19 cellular contexts compared by ENCODE assay signal in the genomic region with DNA sequence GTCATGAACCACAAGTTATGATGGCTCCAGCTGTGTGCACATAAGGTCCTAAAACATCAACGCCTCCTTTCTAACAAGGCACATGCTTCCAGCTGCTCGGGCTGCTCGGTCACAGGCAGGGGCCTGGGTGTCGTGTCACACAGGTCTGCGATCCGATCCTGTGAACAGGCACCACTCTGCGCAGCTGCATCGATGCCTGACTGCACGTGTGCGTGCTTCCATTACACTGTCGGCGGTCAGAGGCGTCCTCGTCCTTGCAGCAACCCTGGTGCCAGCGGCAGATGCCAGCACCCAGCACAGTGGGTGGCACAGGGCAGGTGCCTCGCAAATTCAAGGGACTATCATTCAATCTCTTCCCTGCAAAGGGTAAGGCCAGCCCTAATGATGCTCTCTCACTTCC. TPM values are rescaled to one million over a fixed set of nuclear protein-coding genes. Genes with fewer than 3 reads are reported as not detected.
"Had no signal": no experiment of that assay in that cellular context is flagged by ENCODE, and none has a peak within 500 bp of the region (broad histone marks: within the 10 kb centered on the region; RNA-seq: fewer than 3 reads in every experiment).

No MANE protein-coding gene starts in this region.

- DNase-seq: activated CD4-positive, alpha-beta T cell treated with anti-CD3 and anti-CD28 coated beads, Interleukin-2, amount 10 ng/mL, durations not matched to agents 7 days and 5 days; activated CD8-positive, alpha-beta memory T cell treated with anti-CD3 and anti-CD28 coated beads for 24 hours; activated naive CD4-positive, alpha-beta T cell treated with anti-CD3 and anti-CD28 coated beads, Interleukin-2, amount 10 ng/mL, durations not matched to agents 7 days and 5 days; amniotic stem cell; cerebellar nuclear complex; dermis blood vessel endothelial cell; endodermal cell; erythroblast; kidney; left ventricle myocardium superior; mesendoderm; WERI-Rb-1 had no signal

- H3K9me3 ChIP-seq: right atrium auricular region, tibial nerve, vagina had no signal

- H3K36me3 Mint-ChIP-seq: activated naive CD4-positive, alpha-beta T cell treated with anti-CD3 and anti-CD28 coated beads, Interleukin-2, amount 10 ng/mL, durations not matched to agents 7 days and 5 days; brain had no signal

- H3K4me3 Mint-ChIP-seq: activated CD4-positive, alpha-beta T cell treated with anti-CD3 and anti-CD28 coated beads, Interleukin-2, amount 10 ng/mL, durations not matched to agents 7 days and 5 days; activated naive CD4-positive, alpha-beta T cell treated with anti-CD3 and anti-CD28 coated beads, Interleukin-2, amount 10 ng/mL, durations not matched to agents 7 days and 5 days had no signal

- H3K27ac ChIP-seq: right atrium auricular region, tibial nerve, vagina, WERI-Rb-1 had no signal

- H3K27ac Mint-ChIP-seq: activated naive CD4-positive, alpha-beta T cell treated with anti-CD3 and anti-CD28 coated beads, Interleukin-2, amount 10 ng/mL, durations not matched to agents 7 days and 5 days; activated T-helper 2 cell treated with anti-CD3 and anti-CD28 coated beads, Interferon-gamma antibody, Interleukin-2, Interleukin-4, amounts not matched to agents 10 μg/mL and 5 μg/mL and 100 μg/mL, durations not matched to agents 14 hours and 24 hours and 36 hours; endodermal cell had no signal

- H3K4me3 ChIP-seq: right atrium auricular region, tibial nerve, vagina had no signal

- H3K9me3 Mint-ChIP-seq: activated CD4-positive, alpha-beta T cell treated with anti-CD3 and anti-CD28 coated beads, Interleukin-2, amount 10 ng/mL, durations not matched to agents 7 days and 5 days; activated naive CD4-positive, alpha-beta T cell treated with anti-CD3 and anti-CD28 coated beads, Interleukin-2, amount 10 ng/mL, durations not matched to agents 7 days and 5 days; activated T-helper 2 cell treated with anti-CD3 and anti-CD28 coated beads, Interferon-gamma antibody, Interleukin-2, Interleukin-4, amounts not matched to agents 10 μg/mL and 5 μg/mL and 100 μg/mL, durations not matched to agents 14 hours and 24 hours and 36 hours; endodermal cell had no signal

- H3K27me3 ChIP-seq: right atrium auricular region, tibial nerve, vagina had no signal

- H3K36me3 ChIP-seq: right atrium auricular region, tibial nerve, vagina, WERI-Rb-1 had no signal

- FAIRE-seq: kidney had no signal

RNA-seq across cellular contexts. Expression of gene ZFYVE28, which starts 23.9 kb away (rescaled TPM):
- polyA plus RNA-seq: smooth muscle cell had no signal

RNA-seq across cellular contexts. Expression of gene CFAP99, which starts 24.2 kb away (rescaled TPM):
- total RNA-seq: activated CD4-positive, alpha-beta T cell treated with anti-CD3 and anti-CD28 coated beads, Interleukin-2, amount 10 ng/mL, durations not matched to agents 7 days and 5 days; activated T-helper 2 cell treated with anti-CD3 and anti-CD28 coated beads, Interferon-gamma antibody, Interleukin-2, Interleukin-4, amounts not matched to agents 10 μg/mL and 5 μg/mL and 100 μg/mL, durations not matched to agents 14 hours and 24 hours and 36 hours; endodermal cell; left ventricle myocardium superior; right atrium auricular region; smooth muscle cell; subcutaneous adipose tissue; tibial nerve; vagina had no signal
- polyA plus RNA-seq: smooth muscle cell had no signal
